In genomic region chr21:38909929-38910328, GRCh38 we compare ENCODE assay signal across 12 cellular contexts.
A peak's percentile ranks its signal among the peaks of the same experiment; 100 is the strongest.
DNase-seq lines count a peak whose midpoint lies in the region; ATAC-seq and TF ChIP-seq lines count a peak whose summit lies in the region.
"Had no signal": no experiment of that assay in that cellular context is flagged by ENCODE, and none has a peak within 500 bp of the region (broad histone marks: within the 10 kb centered on the region; RNA-seq: fewer than 3 reads in every experiment).

No MANE protein-coding gene starts in this region.

- ATAC-seq in HCT116 (no peak), GM21381 (IDR thresholded peaks at IDR 0.05; ENCODE audit: unreplicated experiment) (no peak)
- no peak for ATAC-seq in CD8-positive, alpha-beta T cell

- no peaks in the 10 kb centered on the region for H3K79me2 ChIP-seq in HCT116 (ENCODE audit: insufficient read depth, low read length)
- H3K79me2 ChIP-seq in smooth muscle cell (ENCODE audit: low read depth) = no peaks in the 10 kb centered on the region

- no peaks in the 10 kb centered on the region for H3K4me1 Mint-ChIP-seq in CD8-positive, alpha-beta T cell (ENCODE audit: low read depth)

- TF ChIP-seq POLR2A in HCT116 (IDR thresholded peaks at IDR 0.05; ENCODE audit: borderline replicate concordance, extremely low read depth, insufficient read depth, insufficient read length) = no peak

- H3K36me3 Mint-ChIP-seq in CD8-positive, alpha-beta T cell = no peaks in the 10 kb centered on the region
- H3K36me3 Mint-ChIP-seq: activated CD4-positive, alpha-beta memory T cell treated with anti-CD3 and anti-CD28 coated beads for 36 hours had no signal

- WGBS in smooth muscle cell (ENCODE audit: low lambda C conversion rate) = 77% methylated on average over 7 of the region's 7 CpGs

- TF ChIP-seq CTCF in HCT116 (IDR thresholded peaks at IDR 0.05 in 2 of 3, conservative IDR thresholded peaks at IDR 0.05 in 1 of 3; ENCODE audit: borderline replicate concordance in 1 of 3, insufficient read depth in 1 of 3, low read depth in 2 of 3, low read length in 2 of 3) (no peak), smooth muscle cell (IDR thresholded peaks at IDR 0.05; ENCODE audit: borderline replicate concordance, insufficient read depth, poor library complexity, severe bottlenecking) (no peak)
- TF ChIP-seq CTCF in CD8-positive, alpha-beta T cell (IDR thresholded peaks at IDR 0.05) = no peak

- intact Hi-C loops in HCT116 (cut with micrococcal nuclease) = loop anchor here (1.0 to 5.0 kb wide), 2 partner anchors 105 to 178 kb away; partner anchors contain the start of gene ETS2
- intact Hi-C loops in CD8-positive, alpha-beta T cell (cut with DNase I, micrococcal nuclease) = no loop called here

- H3F3A ChIP-seq in smooth muscle cell (ENCODE audit: low read depth) = peaks cover 20% of the 10 kb centered on the region

- H3K36me3 ChIP-seq in HCT116 (ENCODE audit: control insufficient read depth in 1 of 2, insufficient read depth in 2 of 2, low read length in 2 of 2) (no peaks in the 10 kb centered on the region), smooth muscle cell (ENCODE audit: low read depth) (no peaks in the 10 kb centered on the region), SJCRH30 (no peaks in the 10 kb centered on the region)
- no peaks in the 10 kb centered on the region for H3K36me3 ChIP-seq in CD8-positive, alpha-beta T cell (ENCODE audit: insufficient read depth, low read length)
- H3K36me3 ChIP-seq: adrenal gland, neutrophil had no signal

- H3K4me2 ChIP-seq in HCT116 (ENCODE audit: low read length) (peak overlapping the region; percentile 64), smooth muscle cell (no peak overlapping the region)

- H3K27ac ChIP-seq in HCT116 (ENCODE audit: low read depth, low read length) (no peak overlapping the region; the same call in 1 of the 2 replicates), cingulate gyrus (ENCODE audit: low read depth, low read length) (peak overlapping the region; percentile 35), layer of hippocampus (ENCODE audit: low read depth, low read length) (peak overlapping the region; percentile 52), smooth muscle cell (ENCODE audit: low read depth) (peak overlapping the region; percentile 55), SJCRH30 (no peak overlapping the region)
- H3K27ac ChIP-seq in CD8-positive, alpha-beta T cell (ENCODE audit: low read depth, low read length) = no peak overlapping the region
- H3K27ac ChIP-seq: neutrophil had no signal

- peaks cover 52 to 63% of the 10 kb centered on the region in 2 experiments for H3K4me1 ChIP-seq in HCT116 (ENCODE audit: control insufficient read depth in 1 of 2, insufficient read depth in 2 of 2, low read length in 2 of 2)
- H3K4me1 ChIP-seq in smooth muscle cell (ENCODE audit: low read depth) = peaks cover 9% of the 10 kb centered on the region
- H3K4me1 ChIP-seq in CD8-positive, alpha-beta T cell (ENCODE audit: insufficient read depth, low read length) = no peaks in the 10 kb centered on the region
- H3K4me1 ChIP-seq in SJCRH30 = peaks cover 2% of the 10 kb centered on the region; the same call in 1 of the 2 replicates

- no peaks in the 10 kb centered on the region for H3K27me3 Mint-ChIP-seq in CD8-positive, alpha-beta T cell (ENCODE audit: low read depth)
- H3K27me3 Mint-ChIP-seq: activated CD4-positive, alpha-beta memory T cell treated with anti-CD3 and anti-CD28 coated beads for 36 hours had no signal

- H3K4me3 Mint-ChIP-seq in CD8-positive, alpha-beta T cell = no peak overlapping the region
- H3K4me3 Mint-ChIP-seq: activated CD4-positive, alpha-beta memory T cell treated with anti-CD3 and anti-CD28 coated beads for 36 hours had no signal

- H3K9me3 ChIP-seq in HCT116 (ENCODE audit: control insufficient read depth in 1 of 2, insufficient read depth in 1 of 2, low read depth in 1 of 2, low read length in 2 of 2) (no peaks in the 10 kb centered on the region), smooth muscle cell (replicated peaks; ENCODE audit: low read depth) (no peaks in the 10 kb centered on the region), SJCRH30 (replicated peaks) (no peaks in the 10 kb centered on the region; the same call in 1 of the 2 replicates)
- no peaks in the 10 kb centered on the region for H3K9me3 ChIP-seq in CD8-positive, alpha-beta T cell (ENCODE audit: low read length)
- H3K9me3 ChIP-seq: adrenal gland, neutrophil had no signal

- H3K27me3 ChIP-seq in HCT116 (ENCODE audit: insufficient read depth, low read length) (no peaks in the 10 kb centered on the region), layer of hippocampus (ENCODE audit: control insufficient read depth, insufficient read depth, low read length) (no peaks in the 10 kb centered on the region), smooth muscle cell (ENCODE audit: low read depth) (no peaks in the 10 kb centered on the region), SJCRH30 (0 out of 2 replicates have a peak, but pooled peaks cover 4% of the 10 kb centered on the region)
- no peaks in the 10 kb centered on the region for H3K27me3 ChIP-seq in CD8-positive, alpha-beta T cell (ENCODE audit: insufficient read depth, low read length)
- H3K27me3 ChIP-seq: adrenal gland had no signal

- H3K4me3 ChIP-seq in HCT116 (replicated peaks in 1 of 2; ENCODE audit: low read depth in 1 of 2, low read length in 2 of 2) (no peak overlapping the region), smooth muscle cell (no peak overlapping the region), SJCRH30 (no peak overlapping the region)
- no peak overlapping the region for H3K4me3 ChIP-seq in CD8-positive, alpha-beta T cell (ENCODE audit: low read depth, low read length)
- H3K4me3 ChIP-seq: adrenal gland had no signal

- H4K20me1 ChIP-seq in HCT116 (ENCODE audit: insufficient read depth) (no peaks in the 10 kb centered on the region), smooth muscle cell (ENCODE audit: low read depth) (no peaks in the 10 kb centered on the region)

- TF ChIP-seq RAD21 in HCT116 (IDR thresholded peaks at IDR 0.05; ENCODE audit: low read depth) = no peak

- BruUV-seq in HCT116 (replicated peaks; lab: Mats Ljungman, UMichigan) = no TSS peak

- RAD21 ChIA-PET in HCT116 (lab: Charles Lee; ENCODE audit: low non-redundant PET in 1 of 2, low total read pairs in 2 of 2, uncharacterized antibody in 2 of 2, unreplicated experiment in 2 of 2) = no interaction called here

- H3K9me2 ChIP-seq in HCT116 (ENCODE audit: insufficient read depth) = no peaks in the 10 kb centered on the region

- CTCF ChIA-PET in HCT116 (lab: Charles Lee) = no interaction called here
- CTCF ChIA-PET in CD8-positive, alpha-beta T cell (lab: Charles Lee) = no interaction called here

- DNase-seq in HCT116 (ENCODE audit: low read depth, low spot score) = no peak
- no peak for DNase-seq in smooth muscle cell (lab: John Stamatoyannopoulos, UW; ENCODE audit: unreplicated experiment)
- DNase-seq in CD8-positive, alpha-beta T cell = no peak
- no peak for DNase-seq in activated gamma-delta T cell treated with Interleukin-2 at 50 U/mL for 16 hours
- no peak for DNase-seq in SJCRH30
- DNase-seq: NCI-H446 had no signal

- POLR2A ChIA-PET in HCT116 (lab: Charles Lee) = no interaction called here
- POLR2A ChIA-PET in CD8-positive, alpha-beta T cell (lab: Charles Lee) = no interaction called here

- H2AFZ ChIP-seq in HCT116 (ENCODE audit: low read depth, low read length, poor library complexity, severe bottlenecking) = no peak overlapping the region
- no peak overlapping the region for H2AFZ ChIP-seq in smooth muscle cell (ENCODE audit: low read depth)

- H3K9ac ChIP-seq in HCT116 (ENCODE audit: low read length) = no peak overlapping the region
- H3K9ac ChIP-seq in smooth muscle cell (ENCODE audit: low read depth) = no peak overlapping the region

- H3K9me3 Mint-ChIP-seq in CD8-positive, alpha-beta T cell = no peaks in the 10 kb centered on the region
- H3K9me3 Mint-ChIP-seq: activated CD4-positive, alpha-beta memory T cell treated with anti-CD3 and anti-CD28 coated beads for 36 hours had no signal

- no peak overlapping the region for H3K27ac Mint-ChIP-seq in CD8-positive, alpha-beta T cell
- H3K27ac Mint-ChIP-seq: activated CD4-positive, alpha-beta memory T cell treated with anti-CD3 and anti-CD28 coated beads for 36 hours had no signal

TF ChIP-seq in HCT116, 20 proteins besides CTCF, POLR2A, EP300 and RAD21:
- TF ChIP-seq TCF7L2 (IDR thresholded peaks at IDR 0.05; ENCODE audit: borderline replicate concordance, extremely low read depth, insufficient read depth, insufficient read length) (no peak), FOSL1 (IDR thresholded peaks at IDR 0.05; ENCODE audit: low read depth) (no peak), REST (IDR thresholded peaks at IDR 0.05; ENCODE audit: low read depth) (no peak), ZNF274 (IDR thresholded peaks at IDR 0.05; ENCODE audit: low read depth, low read length) (no peak), EZH2 (IDR thresholded peaks at IDR 0.05) (no peak), ELF1 (IDR thresholded peaks at IDR 0.05; ENCODE audit: borderline replicate concordance, low read depth) (no peak), MAX (IDR thresholded peaks at IDR 0.05) (no peak)
TF ChIP-seq in HCT116: peak in this region for 0.

Comparison
In these comparisons a context has a peak if more than half of its experiments do, and no peak if none do; other contexts are left out.
1. H3K27ac ChIP-seq: peak in cingulate gyrus (single experiment), layer of hippocampus (single experiment) and smooth muscle cell (single experiment); none in HCT116 (single experiment), CD8-positive, alpha-beta T cell (single experiment) and SJCRH30 (single experiment).